In genomic region chr1:155833665-155834295, GRCh38 we compare ENCODE assay signal across 2 cellular contexts.
TF ChIP-seq lines count a peak whose summit lies in the region.

No MANE protein-coding gene starts in this region.

TF ChIP-seq in GM23338, 12 proteins besides CTCF, POLR2A, EP300 and RAD21 (continued from another document):
- no peak for TF ChIP-seq REST (IDR thresholded peaks at IDR 0.05; ENCODE audit: unreplicated experiment)

TF ChIP-seq in WTC11, 78 proteins besides CTCF, POLR2A, EP300 and RAD21 (continued from another document):
- TF ChIP-seq AR (CRISPR knock-in tag; IDR thresholded peaks at IDR 0.05) (no peak), RORB (CRISPR knock-in tag; IDR thresholded peaks at IDR 0.05) (no peak), SOX15 (CRISPR knock-in tag; IDR thresholded peaks at IDR 0.05) (no peak), OVOL2 (CRISPR knock-in tag; IDR thresholded peaks at IDR 0.05; ENCODE audit: borderline replicate concordance) (no peak), ZNF423 (CRISPR knock-in tag; IDR thresholded peaks at IDR 0.05) (no peak), ZMAT4 (CRISPR knock-in tag; IDR thresholded peaks at IDR 0.05) (no peak)
